8 cellular contexts compared by ENCODE assay signal in the genomic region with DNA sequence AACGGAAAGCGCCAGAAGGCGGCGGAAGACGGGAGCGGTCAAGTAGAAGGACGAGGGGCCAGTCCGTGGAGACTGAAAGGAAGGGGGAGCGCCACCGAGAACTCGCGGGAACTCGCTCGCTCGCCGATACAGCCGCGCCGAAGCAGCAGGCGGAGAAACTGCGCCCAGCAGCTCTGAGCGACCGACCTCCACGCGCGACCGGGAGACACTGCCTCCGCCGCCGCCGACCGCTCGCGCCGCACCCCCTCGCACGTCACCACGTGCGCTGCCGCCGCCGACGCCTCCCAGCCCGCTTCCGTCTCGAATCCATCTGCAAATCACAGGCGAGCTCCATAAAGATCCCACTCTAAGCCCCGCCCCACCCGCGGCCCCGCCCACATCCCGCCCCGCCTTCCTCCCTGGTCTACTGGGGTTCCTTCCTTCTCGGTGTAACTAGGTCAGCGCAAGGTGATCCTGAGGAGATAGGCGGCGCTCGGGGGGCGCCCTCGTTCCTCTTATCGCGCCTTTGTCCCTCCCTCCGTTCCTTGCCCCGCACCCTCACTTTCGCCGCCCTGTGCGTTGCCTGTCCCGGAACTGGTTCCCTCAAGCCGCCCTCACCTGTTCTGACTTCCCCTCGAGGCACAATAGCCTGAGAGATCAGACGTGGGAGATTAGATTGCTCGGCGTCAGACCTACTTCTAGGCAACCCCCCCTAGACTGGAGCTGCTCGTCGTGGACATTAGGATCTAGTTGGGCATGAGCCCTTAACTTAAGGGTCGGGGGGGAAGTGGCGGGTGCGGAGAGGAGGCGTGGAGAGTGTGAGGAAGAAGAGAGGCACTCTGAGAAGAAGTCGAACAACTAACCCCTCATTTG. TPM values are rescaled to one million over a fixed set of nuclear protein-coding genes. Genes with fewer than 3 reads are reported as not detected.
A peak's percentile ranks its signal among the peaks of the same experiment; 100 is the strongest.
DNase-seq lines count a peak whose midpoint lies in the region; ATAC-seq, FAIRE-seq and TF ChIP-seq lines count a peak whose summit lies in the region.

TSS of gene IVNS1ABP (minus strand) at position 210 of the 852 bp plus-strand sequence. CDS start 7,750 bp downstream, outside the sequence.

- no peaks in the 10 kb centered on the region for H3K36me3 ChIP-seq in bronchial epithelial cell (ENCODE audit: control insufficient read depth, insufficient read depth, low read length)

- H3K27me3 ChIP-seq in bronchial epithelial cell (ENCODE audit: control insufficient read depth, insufficient read depth, low read length) = no peaks in the 10 kb centered on the region

- TF ChIP-seq CTCF in WI38 (IDR thresholded peaks at IDR 0.05; ENCODE audit: low read depth, low read length) = no peak
- TF ChIP-seq CTCF in bronchial epithelial cell (IDR thresholded peaks at IDR 0.05; ENCODE audit: insufficient read depth, low read length, severe bottlenecking) = peak; percentile 62

- no peak for FAIRE-seq in bronchial epithelial cell (lab: Jason Lieb, UNC)

- ATAC-seq in GM18907 (IDR thresholded peaks at IDR 0.05; ENCODE audit: unreplicated experiment) = peak; percentile 80
- ATAC-seq in HG03159 (IDR thresholded peaks at IDR 0.05; ENCODE audit: unreplicated experiment) = peak; percentile 67

- peak within 1 kb of the TSS; percentile 91 for H3K4me3 ChIP-seq in WI38 (ENCODE audit: low read depth, low read length)
- H3K4me3 ChIP-seq in bronchial epithelial cell (ENCODE audit: low read depth, low read length) = peak within 1 kb of the TSS; percentile 98

- peak; percentile 96 for DNase-seq in AG08395 (ENCODE audit: low spot score)
- peak; percentile 94 for DNase-seq in NCI-H2227 (lab: John Stamatoyannopoulos, UW; ENCODE audit: unreplicated experiment)
- peak; percentile 91 for DNase-seq in bronchial epithelial cell (ENCODE audit: low read depth)
- peak; percentile 93 for DNase-seq in iPS-NIHi7 (ENCODE audit: extremely low spot score)
- DNase-seq in smooth muscle cell of the brain vasculature (ENCODE audit: low read depth, low spot score) = peak; percentile 82

RNA-seq across cellular contexts. Expression of gene IVNS1ABP, which starts in this region (rescaled TPM):
- 34.8 and 72.7 TPM in 2 replicates for total RNA-seq in bronchial epithelial cell

Comparison
In these comparisons a context has a peak if more than half of its experiments do, and no peak if none do; other contexts are left out.
1. Peak in every context shown above with its lines: DNase-seq, ATAC-seq and H3K4me3 ChIP-seq.